ENCODE assay signal across 9 cellular contexts in the genomic region with DNA sequence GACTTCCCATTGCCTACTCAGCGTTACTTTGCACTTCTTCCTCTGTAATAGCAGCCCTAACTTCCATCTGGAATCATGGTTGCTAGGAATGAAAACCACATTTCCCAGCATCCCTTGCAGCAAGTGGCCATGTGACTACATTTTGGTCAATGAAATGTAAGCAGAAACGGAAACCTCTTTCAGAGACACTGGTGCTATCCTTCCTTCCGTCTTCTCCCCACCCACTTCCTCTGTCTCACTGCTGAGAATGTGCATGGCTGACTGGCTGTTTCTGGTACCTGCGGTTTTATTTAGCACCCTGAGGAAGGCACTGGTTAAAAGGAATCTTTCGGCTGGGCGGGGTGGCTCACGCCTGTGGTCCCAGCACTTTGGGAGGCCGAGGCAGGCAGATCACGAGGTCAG.
DNase-seq lines count a peak whose midpoint lies in the region; ATAC-seq and TF ChIP-seq lines count a peak whose summit lies in the region.
"Had no signal": no experiment of that assay in that cellular context is flagged by ENCODE, and none has a peak within 500 bp of the region (broad histone marks: within the 10 kb centered on the region; RNA-seq: fewer than 3 reads in every experiment).

No MANE protein-coding gene starts in this region.

- no peaks in the 10 kb centered on the region for H3K27me3 ChIP-seq in CD4-positive, CD25-positive, alpha-beta regulatory T cell (ENCODE audit: control insufficient read depth, insufficient read depth, low read length)
- H3K27me3 ChIP-seq: vagina had no signal

- peak overlapping the region; percentile 92 to 93 (median 93) for H3K27ac Mint-ChIP-seq in CD4-positive, CD25-positive, alpha-beta regulatory T cell
- H3K27ac Mint-ChIP-seq in stimulated activated memory B cell treated with anti-CD40 and anti-IgM and Interleukin-4, amounts not matched to agents 10 μg/mL and 1 μg/mL and 100 μg/mL, for 72 hours: peak overlapping the region; percentile 81

- H3K4me1 Mint-ChIP-seq in CD4-positive, CD25-positive, alpha-beta regulatory T cell: peaks cover 19 to 51% (median 26%) of the 10 kb centered on the region in 4 donors
- peaks cover 27% of the 10 kb centered on the region for H3K4me1 Mint-ChIP-seq in stimulated activated memory B cell treated with anti-CD40 and anti-IgM and Interleukin-4, amounts not matched to agents 10 μg/mL and 1 μg/mL and 100 μg/mL, for 72 hours

- peaks cover 31% of the 10 kb centered on the region for H3K4me1 ChIP-seq in CD4-positive, CD25-positive, alpha-beta regulatory T cell (ENCODE audit: control insufficient read depth, insufficient read depth, low read length, poor library complexity, severe bottlenecking)

- no peak for TF ChIP-seq CTCF in omental fat pad (IDR thresholded peaks at IDR 0.05)

- H3K36me3 Mint-ChIP-seq in CD4-positive, CD25-positive, alpha-beta regulatory T cell: peaks cover 30% of the 10 kb centered on the region
- H3K36me3 Mint-ChIP-seq in stimulated activated memory B cell treated with anti-CD40 and anti-IgM and Interleukin-4, amounts not matched to agents 10 μg/mL and 1 μg/mL and 100 μg/mL, for 72 hours: peaks cover 16% of the 10 kb centered on the region

- peak; percentile 46 to 94 (median 84) for DNase-seq in CD4-positive, CD25-positive, alpha-beta regulatory T cell
- DNase-seq in NOMO-1 (lab: John Stamatoyannopoulos, UW; ENCODE audit: unreplicated experiment in 2 of 2) (peak; percentile 61 to 93), iPS DF 19.7 (ENCODE audit: low read depth, low spot score) (peak; percentile 89), omental fat pad (ENCODE audit: low spot score) (no peak)
- DNase-seq in activated CD8-positive, alpha-beta memory T cell treated with anti-CD3 and anti-CD28 coated beads for 4 hours (ENCODE audit: low read depth in 2 of 2): peak; percentile 44 to 66

- no peaks in the 10 kb centered on the region for H3K9me3 ChIP-seq in CD4-positive, CD25-positive, alpha-beta regulatory T cell (ENCODE audit: control insufficient read depth in 2 of 2, low read length in 2 of 2)
- H3K9me3 ChIP-seq: vagina had no signal

- peaks cover 0 to 2% (median 0%) of the 10 kb centered on the region in 7 donors for H3K9me3 Mint-ChIP-seq in CD4-positive, CD25-positive, alpha-beta regulatory T cell
- H3K9me3 Mint-ChIP-seq in stimulated activated memory B cell treated with anti-CD40 and anti-IgM and Interleukin-4, amounts not matched to agents 10 μg/mL and 1 μg/mL and 100 μg/mL, for 72 hours: peaks cover 3% of the 10 kb centered on the region

- peaks cover 12% of the 10 kb centered on the region for H3K36me3 ChIP-seq in CD4-positive, CD25-positive, alpha-beta regulatory T cell (ENCODE audit: control insufficient read depth, insufficient read depth, low read length)
- H3K36me3 ChIP-seq: vagina had no signal

- peak overlapping the region; percentile 55 for H3K27ac ChIP-seq in CD4-positive, CD25-positive, alpha-beta regulatory T cell (ENCODE audit: insufficient read depth, low read length, poor library complexity, severe bottlenecking)
- H3K27ac ChIP-seq: vagina had no signal

- peak; percentile 96 to 99 for ATAC-seq in CD4-positive, CD25-positive, alpha-beta regulatory T cell (ENCODE audit: low read depth in 2 of 2)
- ATAC-seq in GM21717 (IDR thresholded peaks at IDR 0.05; ENCODE audit: unreplicated experiment) (peak; percentile 67), GM18873 (IDR thresholded peaks at IDR 0.05; ENCODE audit: low FRiP score, unreplicated experiment) (no peak), omental fat pad (ENCODE audit: low FRiP score) (no peak)
- ATAC-seq in stimulated activated memory B cell treated with anti-CD40 and anti-IgM and Interleukin-4, amounts not matched to agents 10 μg/mL and 1 μg/mL and 100 μg/mL, for 72 hours: peak; percentile 88

- peaks cover 5% of the 10 kb centered on the region for H3K27me3 Mint-ChIP-seq in CD4-positive, CD25-positive, alpha-beta regulatory T cell
- H3K27me3 Mint-ChIP-seq in stimulated activated memory B cell treated with anti-CD40 and anti-IgM and Interleukin-4, amounts not matched to agents 10 μg/mL and 1 μg/mL and 100 μg/mL, for 72 hours: no peaks in the 10 kb centered on the region

- peak overlapping the region; percentile 34 for H3K4me3 ChIP-seq in CD4-positive, CD25-positive, alpha-beta regulatory T cell (ENCODE audit: low read depth, low read length)
- H3K4me3 ChIP-seq: vagina had no signal

- H3K4me3 Mint-ChIP-seq in CD4-positive, CD25-positive, alpha-beta regulatory T cell: peak overlapping the region; percentile 56 to 83 (median 70)
- peak overlapping the region; percentile 79 for H3K4me3 Mint-ChIP-seq in stimulated activated memory B cell treated with anti-CD40 and anti-IgM and Interleukin-4, amounts not matched to agents 10 μg/mL and 1 μg/mL and 100 μg/mL, for 72 hours

Comparison
In these comparisons a context has a peak if more than half of its experiments do, and no peak if none do; other contexts are left out.
1. ATAC-seq: peak in CD4-positive, CD25-positive, alpha-beta regulatory T cell (2 of 2), GM21717 (single experiment) and stimulated activated memory B cell treated with anti-CD40 and anti-IgM and Interleukin-4, amounts not matched to agents 10 μg/mL and 1 μg/mL and 100 μg/mL, for 72 hours (single experiment); none in GM18873 (single experiment) and omental fat pad (single experiment).